In genomic region chr3:18725668-18726407, GRCh38 we compare ENCODE assay signal across 11 cellular contexts.
A peak's percentile ranks its signal among the peaks of the same experiment; 100 is the strongest.
DNase-seq lines count a peak whose midpoint lies in the region; TF ChIP-seq lines count a peak whose summit lies in the region.
"Had no signal": no experiment of that assay in that cellular context is flagged by ENCODE, and none has a peak within 500 bp of the region (broad histone marks: within the 10 kb centered on the region; RNA-seq: fewer than 3 reads in every experiment).

No MANE protein-coding gene starts in this region.

- no peak overlapping the region for H3K4me2 ChIP-seq in hepatocyte

- H3K4me3 ChIP-seq in hepatocyte, result no peak overlapping the region
- H3K4me3 ChIP-seq in transverse colon, result no peak overlapping the region
- H3K4me3 ChIP-seq: Peyer's patch, thoracic aorta had no signal

- TF ChIP-seq CTCF in hepatocyte (IDR thresholded peaks at IDR 0.05; ENCODE audit: poor library complexity) (no peak), GM20000 (IDR thresholded peaks at IDR 0.05; ENCODE audit: extremely low read depth, missing control alignments) (no peak), transverse colon (IDR thresholded peaks at IDR 0.05) (no peak)

- H3K27me3 ChIP-seq in hepatocyte (no peaks in the 10 kb centered on the region), transverse colon (no peaks in the 10 kb centered on the region)
- H3K27me3 ChIP-seq: Peyer's patch had no signal

- H3K27me3 Mint-ChIP-seq in activated T-helper 1 cell treated with anti-CD3 and anti-CD28 coated beads, Interleukin-12 subunit alpha, Interleukin-12 subunit beta, Interleukin-2, Interleukin-4 antibody, amounts not matched to agents 30 ng/mL and 10 ng/mL and 1 ng/mL, durations not matched to agents 14 hours and 24 hours and 36 hours (ENCODE audit: insufficient read depth), result no peaks in the 10 kb centered on the region

- H3K9me2 ChIP-seq in hepatocyte (replicated peaks; ENCODE audit: insufficient read depth), result no peaks in the 10 kb centered on the region

- H2AFZ ChIP-seq in hepatocyte, result no peak overlapping the region

- no peaks in the 10 kb centered on the region for H3K9me3 Mint-ChIP-seq in activated T-helper 1 cell treated with anti-CD3 and anti-CD28 coated beads, Interleukin-12 subunit alpha, Interleukin-12 subunit beta, Interleukin-2, Interleukin-4 antibody, amounts not matched to agents 30 ng/mL and 10 ng/mL and 1 ng/mL, durations not matched to agents 14 hours and 24 hours and 36 hours

- H3K27ac Mint-ChIP-seq in activated T-helper 1 cell treated with anti-CD3 and anti-CD28 coated beads, Interleukin-12 subunit alpha, Interleukin-12 subunit beta, Interleukin-2, Interleukin-4 antibody, amounts not matched to agents 30 ng/mL and 10 ng/mL and 1 ng/mL, durations not matched to agents 14 hours and 24 hours and 36 hours, result peak overlapping the region; percentile 98

- H3K4me1 ChIP-seq in hepatocyte (ENCODE audit: insufficient read depth) (no peaks in the 10 kb centered on the region), transverse colon (peaks cover 0 to 4% (median 0%) of the 10 kb centered on the region in 4 donors)
- H3K4me1 ChIP-seq: Peyer's patch had no signal

- in situ Hi-C loops in transverse colon (cut with MboI; ENCODE audit: low pct_ligation_motif_present in 1 of 4, low pct_unique_long_range_greater_than_20kb in 1 of 4, low sequenced_read_pairs in 3 of 4), result no loop called here

- no peaks in the 10 kb centered on the region for H3K9me3 ChIP-seq in hepatocyte (ENCODE audit: low read depth)
- no peaks in the 10 kb centered on the region for H3K9me3 ChIP-seq in transverse colon
- H3K9me3 ChIP-seq: Peyer's patch, thoracic aorta had no signal

- DNase-seq in AML-193 (lab: John Stamatoyannopoulos, UW) (peak; percentile 70 to 84), Kasumi-1 (lab: John Stamatoyannopoulos, UW) (peak; percentile 64 to 72), hepatocyte (ENCODE audit: low spot score) (peak; percentile 9), kidney tubule cell (ENCODE audit: low spot score) (no peak), GM20000 (ENCODE audit: low spot score) (no peak), SK-N-DZ (ENCODE audit: low spot score) (no peak), transverse colon (no peak)
- peak; percentile 31 for DNase-seq in activated T-helper 1 cell treated with anti-CD3 and anti-CD28 coated beads, Interleukin-12 subunit alpha, Interleukin-12 subunit beta, Interleukin-2, Interleukin-4 antibody, amounts not matched to agents 30 ng/mL and 10 ng/mL and 1 ng/mL, durations not matched to agents 14 hours and 24 hours and 36 hours (ENCODE audit: low spot score)
- DNase-seq: COR-L47 had no signal

- H3K79me2 ChIP-seq in hepatocyte, result no peaks in the 10 kb centered on the region

- H3K27ac ChIP-seq in hepatocyte, result no peak overlapping the region
- peak overlapping the region in 2 of 4 donors; percentile 14 to 31 for H3K27ac ChIP-seq in transverse colon
- H3K27ac ChIP-seq: thoracic aorta had no signal

- 76% methylated on average over 6 of the region's 6 CpGs for WGBS in hepatocyte (ENCODE audit: low lambda C conversion rate, missing lambda C conversion rate)
- 58 to 59% methylated on average over 6 of the region's 6 CpGs for WGBS in transverse colon (ENCODE audit: low coverage in 1 of 2), 2 donors

- peaks cover 7% of the 10 kb centered on the region for H3K36me3 Mint-ChIP-seq in activated T-helper 1 cell treated with anti-CD3 and anti-CD28 coated beads, Interleukin-12 subunit alpha, Interleukin-12 subunit beta, Interleukin-2, Interleukin-4 antibody, amounts not matched to agents 30 ng/mL and 10 ng/mL and 1 ng/mL, durations not matched to agents 14 hours and 24 hours and 36 hours (ENCODE audit: low read depth)

- no peak for TF ChIP-seq POLR2A in transverse colon (IDR thresholded peaks at IDR 0.05)

- H3K36me3 ChIP-seq in hepatocyte (replicated peaks; ENCODE audit: insufficient read depth, low read depth), result no peaks in the 10 kb centered on the region
- H3K36me3 ChIP-seq in transverse colon, result no peaks in the 10 kb centered on the region
- H3K36me3 ChIP-seq: Peyer's patch, thoracic aorta had no signal

- peak overlapping the region; percentile 82 for H3K4me3 Mint-ChIP-seq in activated T-helper 1 cell treated with anti-CD3 and anti-CD28 coated beads, Interleukin-12 subunit alpha, Interleukin-12 subunit beta, Interleukin-2, Interleukin-4 antibody, amounts not matched to agents 30 ng/mL and 10 ng/mL and 1 ng/mL, durations not matched to agents 14 hours and 24 hours and 36 hours

- H4K20me1 ChIP-seq in hepatocyte (ENCODE audit: insufficient read depth, poor library complexity, severe bottlenecking), result no peaks in the 10 kb centered on the region

- intact Hi-C loops in activated T-helper 1 cell treated with anti-CD3 and anti-CD28 coated beads, Interleukin-12 subunit alpha, Interleukin-12 subunit beta, Interleukin-2, Interleukin-4 antibody, amounts not matched to agents 30 ng/mL and 10 ng/mL and 1 ng/mL, durations not matched to agents 14 hours and 24 hours and 36 hours (cut with micrococcal nuclease), result loop anchor here (1.0 kb wide), 4 partner anchors 9 to 32 kb away; no protein-coding TSS in a partner anchor
- intact Hi-C loops in transverse colon (cut with DNase I; ENCODE audit: low total_unique reads), result no loop called here

- TF ChIP-seq EP300 in transverse colon (IDR thresholded peaks at IDR 0.05; ENCODE audit: low read depth), result no peak

- peaks cover 71% of the 10 kb centered on the region for H3K4me1 Mint-ChIP-seq in activated T-helper 1 cell treated with anti-CD3 and anti-CD28 coated beads, Interleukin-12 subunit alpha, Interleukin-12 subunit beta, Interleukin-2, Interleukin-4 antibody, amounts not matched to agents 30 ng/mL and 10 ng/mL and 1 ng/mL, durations not matched to agents 14 hours and 24 hours and 36 hours (ENCODE audit: low read depth)

Comparison
In these comparisons a context has a peak if more than half of its experiments do, and no peak if none do; other contexts are left out.
1. DNase-seq: peak in AML-193 (2 of 2), Kasumi-1 (2 of 2), activated T-helper 1 cell treated with anti-CD3 and anti-CD28 coated beads, Interleukin-12 subunit alpha, Interleukin-12 subunit beta, Interleukin-2, Interleukin-4 antibody, amounts not matched to agents 30 ng/mL and 10 ng/mL and 1 ng/mL, durations not matched to agents 14 hours and 24 hours and 36 hours (single experiment) and hepatocyte (single experiment); none in kidney tubule cell (single experiment), GM20000 (single experiment), SK-N-DZ (single experiment) and transverse colon (single experiment).